Comparison of ENCODE assay signal across 9 cellular contexts in the genomic region with DNA sequence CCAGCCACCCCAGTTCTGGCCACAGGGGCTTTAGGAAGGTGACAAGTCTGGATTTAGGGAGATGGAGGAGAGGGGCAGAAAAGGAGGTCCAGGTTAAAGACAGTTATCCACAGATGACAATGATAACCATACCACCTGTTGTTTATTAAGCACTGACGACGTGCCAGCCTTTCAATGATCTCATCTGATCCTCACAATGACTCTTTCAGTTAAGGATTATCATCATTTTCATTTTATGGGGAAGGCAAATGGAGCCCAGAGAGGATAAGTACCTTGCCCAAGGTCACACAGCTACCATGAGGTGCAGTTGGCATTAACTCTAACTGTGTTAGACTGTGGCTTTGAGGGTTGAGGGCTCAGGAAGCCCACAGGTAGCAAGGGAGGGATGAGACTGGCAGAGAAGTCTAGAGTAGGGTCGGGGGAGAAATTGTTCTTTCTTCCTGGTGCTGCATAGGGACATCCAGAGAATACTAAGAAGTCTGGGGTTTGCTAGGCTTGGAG. TPM values are rescaled to one million over a fixed set of nuclear protein-coding genes. Genes with fewer than 3 reads are reported as not detected.
A peak's percentile ranks its signal among the peaks of the same experiment; 100 is the strongest.
DNase-seq lines count a peak whose midpoint lies in the region; ATAC-seq and TF ChIP-seq lines count a peak whose summit lies in the region.
"Had no signal": no experiment of that assay in that cellular context is flagged by ENCODE, and none has a peak within 500 bp of the region (broad histone marks: within the 10 kb centered on the region; RNA-seq: fewer than 3 reads in every experiment).

No MANE protein-coding gene starts in this region.

- WGBS in suprapubic skin, result 71% methylated on average over 3 of the region's 3 CpGs

- TF ChIP-seq EP300 in suprapubic skin (IDR thresholded peaks at IDR 0.05), result no peak

- no peak for ATAC-seq in HG03039 (IDR thresholded peaks at IDR 0.05; ENCODE audit: unreplicated experiment)

- TF ChIP-seq POLR2A in suprapubic skin (IDR thresholded peaks at IDR 0.05), result no peak

- no peak for TF ChIP-seq CTCF in suprapubic skin (IDR thresholded peaks at IDR 0.05)

- peak overlapping the region; percentile 96 for H3K27ac Mint-ChIP-seq in activated CD4-positive, alpha-beta T cell treated with anti-CD3 and anti-CD28 coated beads, Interleukin-2, amount 10 ng/mL, durations not matched to agents 7 days and 5 days
- peak overlapping the region; percentile 96 for H3K27ac Mint-ChIP-seq in activated T-helper 1 cell treated with anti-CD3 and anti-CD28 coated beads, Interleukin-12 subunit alpha, Interleukin-12 subunit beta, Interleukin-2, Interleukin-4 antibody, amounts not matched to agents 30 ng/mL and 10 ng/mL and 1 ng/mL, durations not matched to agents 14 hours and 24 hours and 36 hours

- intact Hi-C loops in activated T-helper 1 cell treated with anti-CD3 and anti-CD28 coated beads, Interleukin-12 subunit alpha, Interleukin-12 subunit beta, Interleukin-2, Interleukin-4 antibody, amounts not matched to agents 30 ng/mL and 10 ng/mL and 1 ng/mL, durations not matched to agents 14 hours and 24 hours and 36 hours (cut with micrococcal nuclease), result loop anchor here (1.0 to 5.0 kb wide), 4 partner anchors 7 to 67 kb away; a partner anchor contains a TSS

- H3K36me3 ChIP-seq in suprapubic skin, result no peaks in the 10 kb centered on the region

- H3K27me3 Mint-ChIP-seq in activated CD4-positive, alpha-beta T cell treated with anti-CD3 and anti-CD28 coated beads, Interleukin-2, amount 10 ng/mL, durations not matched to agents 7 days and 5 days, result no peaks in the 10 kb centered on the region
- H3K27me3 Mint-ChIP-seq in activated T-helper 1 cell treated with anti-CD3 and anti-CD28 coated beads, Interleukin-12 subunit alpha, Interleukin-12 subunit beta, Interleukin-2, Interleukin-4 antibody, amounts not matched to agents 30 ng/mL and 10 ng/mL and 1 ng/mL, durations not matched to agents 14 hours and 24 hours and 36 hours (ENCODE audit: insufficient read depth), result no peaks in the 10 kb centered on the region

- CTCF ChIA-PET in activated CD4-positive, alpha-beta T cell treated with anti-CD3 and anti-CD28 coated beads, Interleukin-2, amount 10 ng/mL, durations not matched to agents 7 days and 5 days (lab: Charles Lee), result interaction anchor here (0.8 to 1.8 kb wide), 7 partner anchors 10 to 122 kb away, joined by 3 to 6 read pairs (median 4); no protein-coding TSS in a partner anchor

- peak overlapping the region; percentile 72 for H3K27ac ChIP-seq in suprapubic skin
- H3K27ac ChIP-seq: C4-2B had no signal

- no peaks in the 10 kb centered on the region for H3K9me3 Mint-ChIP-seq in activated CD4-positive, alpha-beta T cell treated with anti-CD3 and anti-CD28 coated beads, Interleukin-2, amount 10 ng/mL, durations not matched to agents 7 days and 5 days
- H3K9me3 Mint-ChIP-seq in activated T-helper 1 cell treated with anti-CD3 and anti-CD28 coated beads, Interleukin-12 subunit alpha, Interleukin-12 subunit beta, Interleukin-2, Interleukin-4 antibody, amounts not matched to agents 30 ng/mL and 10 ng/mL and 1 ng/mL, durations not matched to agents 14 hours and 24 hours and 36 hours, result no peaks in the 10 kb centered on the region

- H3K4me1 Mint-ChIP-seq in activated CD4-positive, alpha-beta T cell treated with anti-CD3 and anti-CD28 coated beads, Interleukin-2, amount 10 ng/mL, durations not matched to agents 7 days and 5 days, result peaks cover 40% of the 10 kb centered on the region
- H3K4me1 Mint-ChIP-seq in activated T-helper 1 cell treated with anti-CD3 and anti-CD28 coated beads, Interleukin-12 subunit alpha, Interleukin-12 subunit beta, Interleukin-2, Interleukin-4 antibody, amounts not matched to agents 30 ng/mL and 10 ng/mL and 1 ng/mL, durations not matched to agents 14 hours and 24 hours and 36 hours (ENCODE audit: low read depth), result peaks cover 47% of the 10 kb centered on the region

- H3K27me3 ChIP-seq in suprapubic skin, result no peaks in the 10 kb centered on the region

- H3K4me3 ChIP-seq in suprapubic skin, result no peak overlapping the region

- no peaks in the 10 kb centered on the region for H3K9me3 ChIP-seq in suprapubic skin

- no peaks in the 10 kb centered on the region for H3K36me3 Mint-ChIP-seq in activated CD4-positive, alpha-beta T cell treated with anti-CD3 and anti-CD28 coated beads, Interleukin-2, amount 10 ng/mL, durations not matched to agents 7 days and 5 days (ENCODE audit: low read depth)
- no peaks in the 10 kb centered on the region for H3K36me3 Mint-ChIP-seq in activated T-helper 1 cell treated with anti-CD3 and anti-CD28 coated beads, Interleukin-12 subunit alpha, Interleukin-12 subunit beta, Interleukin-2, Interleukin-4 antibody, amounts not matched to agents 30 ng/mL and 10 ng/mL and 1 ng/mL, durations not matched to agents 14 hours and 24 hours and 36 hours (ENCODE audit: low read depth)

- POLR2A ChIA-PET in activated CD4-positive, alpha-beta T cell treated with anti-CD3 and anti-CD28 coated beads, Interleukin-2, amount 10 ng/mL, durations not matched to agents 7 days and 5 days (lab: Charles Lee), result no interaction called here

- H3K4me1 ChIP-seq in suprapubic skin, result peaks cover 37% of the 10 kb centered on the region

- H3K4me3 Mint-ChIP-seq in activated CD4-positive, alpha-beta T cell treated with anti-CD3 and anti-CD28 coated beads, Interleukin-2, amount 10 ng/mL, durations not matched to agents 7 days and 5 days, result peak overlapping the region; percentile 34
- peak overlapping the region; percentile 60 for H3K4me3 Mint-ChIP-seq in activated T-helper 1 cell treated with anti-CD3 and anti-CD28 coated beads, Interleukin-12 subunit alpha, Interleukin-12 subunit beta, Interleukin-2, Interleukin-4 antibody, amounts not matched to agents 30 ng/mL and 10 ng/mL and 1 ng/mL, durations not matched to agents 14 hours and 24 hours and 36 hours

- no peak for DNase-seq in activated CD4-positive, alpha-beta T cell treated with anti-CD3 and anti-CD28 coated beads, Interleukin-2, amount 10 ng/mL, durations not matched to agents 7 days and 5 days
- no peak for DNase-seq in activated CD4-positive, alpha-beta T cell treated with anti-CD3 and anti-CD28 coated beads for 1 hour
- no peak for DNase-seq in activated T-helper 1 cell treated with anti-CD3 and anti-CD28 coated beads, Interleukin-12 subunit alpha, Interleukin-12 subunit beta, Interleukin-2, Interleukin-4 antibody, amounts not matched to agents 30 ng/mL and 10 ng/mL and 1 ng/mL, durations not matched to agents 14 hours and 24 hours and 36 hours (ENCODE audit: low spot score)
- DNase-seq in islet precursor cell (peak; percentile 26), suprapubic skin (ENCODE audit: low spot score in 2 of 2) (peak in 1 of 2 donors; percentile 4), amygdala (lab: John Stamatoyannopoulos, UW) (no peak), Ammon's horn (ENCODE audit: low spot score) (no peak)

RNA-seq across cellular contexts. Expression of a gene that starts 21.5 kb away (rescaled TPM):
- total RNA-seq in activated CD4-positive, alpha-beta T cell treated with anti-CD3 and anti-CD28 coated beads, Interleukin-2, amount 10 ng/mL, durations not matched to agents 7 days and 5 days, result 10 to 100 TPM; 92.5 to 93.8 TPM
- 70.2 and 74.3 TPM in 2 replicates for total RNA-seq in activated T-helper 1 cell treated with anti-CD3 and anti-CD28 coated beads, Interleukin-12 subunit alpha, Interleukin-12 subunit beta, Interleukin-2, Interleukin-4 antibody, amounts not matched to agents 30 ng/mL and 10 ng/mL and 1 ng/mL, durations not matched to agents 14 hours and 24 hours and 36 hours
- total RNA-seq in suprapubic skin, result 10 to 100 TPM; 31.4 to 62.1 (median 56.6) TPM
